ENCODE assay signal across 20 cellular contexts in genomic region chr14:105436891-105437722, GRCh38. TPM values are rescaled to one million over a fixed set of nuclear protein-coding genes. Genes with fewer than 3 reads are reported as not detected.
A peak's percentile ranks its signal among the peaks of the same experiment; 100 is the strongest.
DNase-seq lines count a peak whose midpoint lies in the region; ATAC-seq and TF ChIP-seq lines count a peak whose summit lies in the region.
"Had no signal": no experiment of that assay in that cellular context is flagged by ENCODE, and none has a peak within 500 bp of the region (broad histone marks: within the 10 kb centered on the region; RNA-seq: fewer than 3 reads in every experiment).

No MANE protein-coding gene starts in this region.

- H3K4me3 ChIP-seq in BLaER1, result no peak overlapping the region
- H3K4me3 ChIP-seq in adrenal gland, result no peak overlapping the region
- H3K4me3 ChIP-seq: lower lobe of right lung, pancreas, sigmoid colon, stomach, upper lobe of right lung had no signal

- H3K9ac ChIP-seq in BLaER1, result no peak overlapping the region

- peaks cover 97% of the 10 kb centered on the region for H4K20me1 ChIP-seq in BLaER1

- peak overlapping the region; percentile 11; the same call in 1 of the 2 replicates for H3K4me2 ChIP-seq in BLaER1

- no peak for TF ChIP-seq CTCF in foreskin keratinocyte (conservative IDR thresholded peaks at IDR 0.05)
- TF ChIP-seq CTCF in adrenal gland (IDR thresholded peaks at IDR 0.05), result no peak

- peaks cover 36% of the 10 kb centered on the region for H3K9me3 ChIP-seq in BLaER1
- H3K9me3 ChIP-seq in adrenal gland (replicated peaks in 1 of 3), result no peaks in the 10 kb centered on the region
- H3K9me3 ChIP-seq: lower lobe of right lung, pancreas, sigmoid colon, stomach, upper lobe of right lung had no signal

- TF ChIP-seq POLR2A in adrenal gland (IDR thresholded peaks at IDR 0.05), result no peak

- H3K36me3 ChIP-seq in BLaER1 (peaks cover 94% of the 10 kb centered on the region), adrenal gland (replicated peaks in 1 of 2) (no peaks in the 10 kb centered on the region)
- H3K36me3 ChIP-seq: pancreas, upper lobe of right lung had no signal

- ATAC-seq in foreskin keratinocyte (peak; percentile 85), HG03045 (IDR thresholded peaks at IDR 0.05; ENCODE audit: unreplicated experiment) (no peak), GM18498 (IDR thresholded peaks at IDR 0.05; ENCODE audit: unreplicated experiment) (no peak)
- ATAC-seq: pancreas, upper lobe of right lung had no signal

- intact Hi-C loops in adrenal gland (cut with DNase I), result no loop called here

- DNase-seq in NAMALWA (ENCODE audit: low spot score) (peak; percentile 62), NCI-H748 (lab: John Stamatoyannopoulos, UW; ENCODE audit: unreplicated experiment) (peak; percentile 100), foreskin keratinocyte (peak in 1 of 2 donors; percentile 42), NCI-H82 (lab: John Stamatoyannopoulos, UW) (no peak), adrenal gland (no peak)
- DNase-seq: activated naive CD4-positive, alpha-beta T cell treated with Interleukin-2 at 50 U/mL for 16 hours; CD8-positive, alpha-beta memory T cell; endodermal cell; Karpas-422; lower lobe of right lung; NCI-H1694 treated with DMSO at 0.1 percent for 48 hours; sigmoid colon; stimulated activated CD4-positive, alpha-beta T cell treated with anti-CD3 and anti-CD28 coated beads, Interleukin-1b, Interleukin-23, amount 100 ng/mL, for 48 hours; stomach; T-helper 1 cell; upper lobe of right lung had no signal

- WGBS in adrenal gland, 4 donors, result 89 to 96% (median 93%) methylated on average over 10 to 31 of the region's 31 CpGs

- H3K27ac ChIP-seq in BLaER1, result peak overlapping the region; percentile 63; the same call in 1 of the 2 replicates
- H3K27ac ChIP-seq in foreskin keratinocyte, result no peak overlapping the region
- no peak overlapping the region for H3K27ac ChIP-seq in adrenal gland
- H3K27ac ChIP-seq: lower lobe of right lung, pancreas, sigmoid colon, stomach, upper lobe of right lung had no signal

- H3K4me1 ChIP-seq in BLaER1 (peaks cover 69% of the 10 kb centered on the region), foreskin keratinocyte (no peaks in the 10 kb centered on the region), adrenal gland (replicated peaks in 1 of 2) (no peaks in the 10 kb centered on the region)
- H3K4me1 ChIP-seq: pancreas, upper lobe of right lung had no signal

- H3K27me3 ChIP-seq in BLaER1 (no peaks in the 10 kb centered on the region), foreskin keratinocyte (no peaks in the 10 kb centered on the region), adrenal gland (no peaks in the 10 kb centered on the region)
- H3K27me3 ChIP-seq: pancreas, sigmoid colon, stomach, upper lobe of right lung had no signal

RNA-seq across cellular contexts. Expression of gene MTA1, which starts 17.5 kb away (rescaled TPM):
- 64.1 and 64.7 TPM in 2 replicates for total RNA-seq in foreskin keratinocyte
- 47.7 and 53.3 TPM in 2 replicates for polyA plus RNA-seq in foreskin keratinocyte
- total RNA-seq in adrenal gland, result 100 to 1,000 TPM in 2 of 8 donors, 10 to 100 TPM in 6; 36.6 to 102 (median 59.5) TPM
- 100 to 1,000 TPM in 2 of 3 donors, 10 to 100 TPM in 1; 11.8 to 270 (median 142) TPM for polyA plus RNA-seq in adrenal gland

RNA-seq across cellular contexts. Expression of gene CRIP2, which starts 37.5 kb away (rescaled TPM):
- 2.2 TPM in 2 replicates for total RNA-seq in foreskin keratinocyte
- polyA plus RNA-seq in foreskin keratinocyte, result 3.6 and 4.0 TPM in 2 replicates
- total RNA-seq in adrenal gland, result 10 to 100 TPM; 36.4 to 90.6 (median 56.4) TPM
- polyA plus RNA-seq in adrenal gland, result 100 to 1,000 TPM in 2 of 3 donors, 1 to 10 TPM in 1; 5.9 to 193 (median 141) TPM

RNA-seq across cellular contexts. Expression of gene TEX22, which starts 38.8 kb away (rescaled TPM):
- 0.07 TPM in 1 of 2 replicates, not detected in the other for total RNA-seq in foreskin keratinocyte
- polyA plus RNA-seq in foreskin keratinocyte, result 0.01 and 0.02 TPM in 2 replicates
- total RNA-seq in adrenal gland, result 1 to 10 TPM in 4 of 8 donors, under 1 TPM in 1, not detected in 3; 0.17 to 2.8 (median 1.2) TPM
- polyA plus RNA-seq in adrenal gland, result under 1 TPM; 0.20 to 0.38 (median 0.24) TPM
- total RNA-seq: sigmoid colon had no signal

RNA-seq across cellular contexts. Expression of gene CRIP1, which starts 49.6 kb away (rescaled TPM):
- 4.2 and 5.4 TPM in 2 replicates for total RNA-seq in foreskin keratinocyte
- 9.7 and 16.0 TPM in 2 replicates for polyA plus RNA-seq in foreskin keratinocyte
- 10 to 100 TPM in 3 of 8 donors, 1 to 10 TPM in 5; 1.9 to 20.0 (median 9.3) TPM for total RNA-seq in adrenal gland
- 100 to 1,000 TPM in 1 of 3 donors, 10 to 100 TPM in 1, 1 to 10 TPM in 1; 5.9 to 157 (median 80.3) TPM for polyA plus RNA-seq in adrenal gland

RNA-seq across cellular contexts. Expression of gene TEDC1, which starts 53.9 kb away (rescaled TPM):
- total RNA-seq in foreskin keratinocyte (30.0 and 32.5 TPM in 2 replicates), adrenal gland (1 to 10 TPM; 1.4 to 6.2 (median 3.4) TPM)
- polyA plus RNA-seq in foreskin keratinocyte (37.7 and 41.6 TPM in 2 replicates), adrenal gland (10 to 100 TPM in 2 of 3 donors, under 1 TPM in 1; 0.24 to 19.1 (median 12.7) TPM)

Comparison
In these comparisons a context has a peak if more than half of its experiments do, and no peak if none do; other contexts are left out.
1. DNase-seq: peak in NAMALWA (single experiment) and NCI-H748 (single experiment); none in NCI-H82 (single experiment) and adrenal gland (0 of 7).
2. RNA of gene CRIP2, which starts 37.5 kb away (total RNA-seq): 36.4 to 90.6 TPM in adrenal gland; 2.2 TPM in foreskin keratinocyte; every median in the first group is over 10 times any median in the second.